In the genomic region with DNA sequence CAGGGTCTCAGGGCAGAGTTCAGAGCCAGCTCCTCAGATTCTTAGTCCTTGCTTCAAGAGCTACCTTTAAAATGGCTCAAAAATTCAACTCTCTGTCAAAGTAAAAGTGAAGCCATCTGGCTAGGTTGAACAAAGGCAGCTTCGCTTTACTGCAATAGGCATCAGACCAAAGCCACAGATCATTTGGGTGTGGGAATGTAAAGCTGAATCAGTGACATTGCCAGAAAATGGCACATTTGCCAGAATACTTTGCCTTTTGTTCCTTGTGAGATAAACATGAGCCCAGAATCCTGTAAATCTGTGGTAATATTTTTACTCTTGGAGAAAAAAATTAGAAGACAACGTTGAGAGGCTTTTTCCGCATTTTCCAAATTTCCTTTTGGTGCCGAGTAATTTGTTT, we compare ENCODE assay signal across 35 cellular contexts.
"Had no signal": no experiment of that assay in that cellular context is flagged by ENCODE, and none has a peak within 500 bp of the region (broad histone marks: within the 10 kb centered on the region; RNA-seq: fewer than 3 reads in every experiment).

No MANE protein-coding gene starts in this region.

- H3K4me3 Mint-ChIP-seq: activated naive CD4-positive, alpha-beta T cell treated with anti-CD3 and anti-CD28 coated beads, Interleukin-2, amount 10 ng/mL, durations not matched to agents 7 days and 5 days; activated naive CD8-positive, alpha-beta T cell treated with anti-CD3 and anti-CD28 coated beads, Interleukin-2, amount 10 ng/mL, durations not matched to agents 7 days and 5 days; activated T-cell treated with anti-CD3 and anti-CD28 coated beads, Interleukin-2, amount 50 U/mL, for 24 hours; mesothelial cell of epicardium; naive thymus-derived CD4-positive, alpha-beta T cell; stimulated activated naive CD8-positive, alpha-beta T cell treated with anti-CD3 and anti-CD28 coated beads, Interleukin-15, Interleukin-2, amounts not matched to agents 100 ng/mL and 50 ng/mL, for 24 hours; T-helper 2 cell treated with Interferon-gamma antibody and Interleukin-4, amounts not matched to agents 5 μg/mL and 100 μg/mL, for 36 hours; type B pancreatic cell had no signal

- H3K4me1 ChIP-seq: body of pancreas, gastroesophageal sphincter, pancreas, prostate gland had no signal

- H3K36me3 ChIP-seq: gastroesophageal sphincter, pancreas, prostate gland had no signal

- FAIRE-seq: keratinocyte, pancreas had no signal

- H3K27me3 Mint-ChIP-seq: activated naive CD8-positive, alpha-beta T cell treated with anti-CD3 and anti-CD28 coated beads, Interleukin-2, amount 10 ng/mL, durations not matched to agents 7 days and 5 days; stimulated activated naive CD8-positive, alpha-beta T cell treated with anti-CD3 and anti-CD28 coated beads, Interleukin-15, Interleukin-2, amounts not matched to agents 100 ng/mL and 50 ng/mL, for 24 hours; type B pancreatic cell had no signal

- H3K27me3 ChIP-seq: body of pancreas, cardiac muscle cell, dorsolateral prefrontal cortex, gastroesophageal sphincter, pancreas had no signal

- DNase-seq: activated CD4-positive, alpha-beta T cell treated with anti-CD3 and anti-CD28 coated beads for 48 hours; activated CD4-positive, alpha-beta T cell treated with anti-CD3 and anti-CD28 coated beads, Interleukin-2, amount 50 U/mL, for 48 hours; activated CD4-positive, CD25-positive, alpha-beta regulatory T cell; activated CD8-positive, alpha-beta memory T cell treated with anti-CD3 and anti-CD28 coated beads for 24 hours; activated CD8-positive, alpha-beta memory T cell treated with anti-CD3 and anti-CD28 coated beads, Interleukin-2, amount 50 U/mL, for 4 hours; activated gamma-delta T cell; activated naive CD4-positive, alpha-beta T cell treated with anti-CD3 and anti-CD28 coated beads, Interleukin-2, amount 10 ng/mL, durations not matched to agents 7 days and 5 days; activated naive CD8-positive, alpha-beta T cell treated with anti-CD3 and anti-CD28 coated beads, Interleukin-2, amount 10 ng/mL, durations not matched to agents 7 days and 5 days; activated T-cell treated with anti-CD3 and anti-CD28 coated beads, Interleukin-2, amount 50 U/mL, for 24 hours; body of pancreas; cerebellar nuclear complex; dorsolateral prefrontal cortex; effector memory CD4-positive, alpha-beta T cell; erythroblast; head of caudate nucleus; hippocampal formation; left cardiac atrium; mammary epithelial cell; naive thymus-derived CD4-positive, alpha-beta T cell; pancreas; retina; stimulated activated CD4-positive, alpha-beta T cell treated with anti-CD3 and anti-CD28 coated beads, Interleukin-12 subunit alpha, Interleukin-12 subunit beta, amount 100 ng/mL, for 4 hours; stimulated activated CD4-positive, alpha-beta T cell treated with anti-CD3 and anti-CD28 coated beads, Interleukin-4, amount 100 ng/mL, for 1 hour; T-helper 1 cell had no signal

- ATAC-seq: body of pancreas; gastroesophageal sphincter; left cardiac atrium; naive thymus-derived CD4-positive, alpha-beta T cell; pancreas; sciatic nerve had no signal

- H3K4me3 ChIP-seq: body of pancreas, cardiac muscle cell, coronary artery, dorsolateral prefrontal cortex, gastroesophageal sphincter, pancreas, prostate gland, skin epidermis had no signal

- H3K9me3 ChIP-seq: body of pancreas, pancreas, prostate gland had no signal

- H3K27ac Mint-ChIP-seq: activated naive CD4-positive, alpha-beta T cell treated with anti-CD3 and anti-CD28 coated beads, Interleukin-2, amount 10 ng/mL, durations not matched to agents 7 days and 5 days; activated naive CD8-positive, alpha-beta T cell treated with anti-CD3 and anti-CD28 coated beads, Interleukin-2, amount 10 ng/mL, durations not matched to agents 7 days and 5 days; activated T-cell treated with anti-CD3 and anti-CD28 coated beads, Interleukin-2, amount 50 U/mL, for 24 hours; mesothelial cell of epicardium; naive thymus-derived CD4-positive, alpha-beta T cell; stimulated activated naive CD8-positive, alpha-beta T cell treated with anti-CD3 and anti-CD28 coated beads, Interleukin-15, Interleukin-2, amounts not matched to agents 100 ng/mL and 50 ng/mL, for 24 hours; T-helper 2 cell treated with Interferon-gamma antibody and Interleukin-4, amounts not matched to agents 5 μg/mL and 100 μg/mL, for 36 hours; type B pancreatic cell had no signal

- H3K4me1 Mint-ChIP-seq: activated naive CD8-positive, alpha-beta T cell treated with anti-CD3 and anti-CD28 coated beads, Interleukin-2, amount 10 ng/mL, durations not matched to agents 7 days and 5 days had no signal

- H3K27ac ChIP-seq: body of pancreas, cardiac muscle cell, coronary artery, dorsolateral prefrontal cortex, gastroesophageal sphincter, pancreas, prostate gland, skin epidermis had no signal

- H3K36me3 Mint-ChIP-seq: activated naive CD8-positive, alpha-beta T cell treated with anti-CD3 and anti-CD28 coated beads, Interleukin-2, amount 10 ng/mL, durations not matched to agents 7 days and 5 days; type B pancreatic cell had no signal
